ENCODE assay signal across 9 cellular contexts in the genomic region with DNA sequence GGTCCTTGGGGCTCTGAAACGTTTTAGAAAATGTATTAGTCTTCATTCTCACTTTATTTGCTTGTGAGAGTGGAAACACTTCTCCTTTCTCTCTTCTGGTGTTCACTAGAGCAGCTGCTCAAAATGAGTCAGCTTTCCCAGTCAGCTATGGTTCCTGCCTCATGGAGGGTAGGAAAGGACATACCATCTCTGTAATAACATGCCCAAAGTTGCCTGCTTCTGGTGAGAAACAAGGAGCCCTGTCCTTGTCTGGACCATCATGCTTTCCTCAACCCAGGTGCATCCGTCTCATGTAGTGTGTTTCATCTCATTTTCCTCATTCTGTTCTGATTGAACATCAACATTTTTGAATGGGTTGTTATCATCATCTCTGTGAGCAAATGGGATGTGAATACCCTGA. TPM values are rescaled to one million over a fixed set of nuclear protein-coding genes. Genes with fewer than 3 reads are reported as not detected.
DNase-seq lines count a peak whose midpoint lies in the region; ATAC-seq and TF ChIP-seq lines count a peak whose summit lies in the region.
"Had no signal": no experiment of that assay in that cellular context is flagged by ENCODE, and none has a peak within 500 bp of the region (broad histone marks: within the 10 kb centered on the region; RNA-seq: fewer than 3 reads in every experiment).

No MANE protein-coding gene starts in this region.

- H3K9me3 ChIP-seq in mesodermal cell (ENCODE audit: control insufficient read depth, low read length) = no peaks in the 10 kb centered on the region
- H3K9me3 ChIP-seq in lower lobe of right lung = no peaks in the 10 kb centered on the region

- H3K4me1 ChIP-seq in mesodermal cell (ENCODE audit: control insufficient read depth, insufficient read depth, low read length, poor library complexity, severe bottlenecking) = no peaks in the 10 kb centered on the region
- no peaks in the 10 kb centered on the region for H3K4me1 ChIP-seq in lower lobe of right lung

- H3K4me3 ChIP-seq in mesodermal cell (ENCODE audit: extremely low read depth, insufficient read depth, low read length, poor library complexity, severe bottlenecking) (no peak overlapping the region), lower lobe of right lung (no peak overlapping the region)
- H3K4me3 ChIP-seq: K562 had no signal

- H3K4me3 Mint-ChIP-seq in activated CD8-positive, alpha-beta T cell treated with anti-CD3 and anti-CD28 coated beads, Interleukin-2, amount 10 ng/mL, durations not matched to agents 7 days and 5 days = no peak overlapping the region

- TF ChIP-seq CTCF in lower lobe of right lung (IDR thresholded peaks at IDR 0.05) = no peak

- CTCF ChIA-PET in activated CD8-positive, alpha-beta T cell treated with anti-CD3 and anti-CD28 coated beads, Interleukin-2, amount 10 ng/mL, durations not matched to agents 7 days and 5 days (lab: Charles Lee) = no interaction called here

- H3K27me3 Mint-ChIP-seq in activated CD8-positive, alpha-beta T cell treated with anti-CD3 and anti-CD28 coated beads, Interleukin-2, amount 10 ng/mL, durations not matched to agents 7 days and 5 days (ENCODE audit: low read depth) = no peaks in the 10 kb centered on the region

- H3K36me3 ChIP-seq in mesodermal cell (ENCODE audit: control insufficient read depth, insufficient read depth, low read length) (no peaks in the 10 kb centered on the region), lower lobe of right lung (no peaks in the 10 kb centered on the region)

- WGBS in mesodermal cell (ENCODE audit: insufficient coverage in 2 of 2), 2 experiments = no CpG with 5 or more reads among the region's 2 CpGs

- H3K27ac Mint-ChIP-seq in activated CD8-positive, alpha-beta T cell treated with anti-CD3 and anti-CD28 coated beads, Interleukin-2, amount 10 ng/mL, durations not matched to agents 7 days and 5 days = no peak overlapping the region

- H3K27ac ChIP-seq in mesodermal cell (ENCODE audit: low read depth, low read length, severe bottlenecking) (peak overlapping the region; percentile 60), lower lobe of right lung (no peak overlapping the region)

- H3K36me3 Mint-ChIP-seq in activated CD8-positive, alpha-beta T cell treated with anti-CD3 and anti-CD28 coated beads, Interleukin-2, amount 10 ng/mL, durations not matched to agents 7 days and 5 days (ENCODE audit: low read depth) = no peaks in the 10 kb centered on the region

- POLR2A ChIA-PET in activated CD8-positive, alpha-beta T cell treated with anti-CD3 and anti-CD28 coated beads, Interleukin-2, amount 10 ng/mL, durations not matched to agents 7 days and 5 days (lab: Charles Lee) = no interaction called here

- H3K4me1 Mint-ChIP-seq in activated CD8-positive, alpha-beta T cell treated with anti-CD3 and anti-CD28 coated beads, Interleukin-2, amount 10 ng/mL, durations not matched to agents 7 days and 5 days (ENCODE audit: low read depth) = no peaks in the 10 kb centered on the region

- intact Hi-C loops in lower lobe of right lung (cut with DNase I) = no loop called here

- DNase-seq in OCI-M1 (lab: John Stamatoyannopoulos, UW) (peak; percentile 62), lower lobe of right lung (no peak), NCI-H2081 (lab: John Stamatoyannopoulos, UW) (no peak), HuH-7.5 (ENCODE audit: low spot score) (no peak)
- DNase-seq in activated CD8-positive, alpha-beta T cell treated with anti-CD3 and anti-CD28 coated beads, Interleukin-2, amount 10 ng/mL, durations not matched to agents 7 days and 5 days = no peak

- no peaks in the 10 kb centered on the region for H3K9me3 Mint-ChIP-seq in activated CD8-positive, alpha-beta T cell treated with anti-CD3 and anti-CD28 coated beads, Interleukin-2, amount 10 ng/mL, durations not matched to agents 7 days and 5 days (ENCODE audit: insufficient read depth)

- ATAC-seq in GM18909 (IDR thresholded peaks at IDR 0.05; ENCODE audit: poor library complexity, unreplicated experiment) (peak; percentile 79), HG02798 (IDR thresholded peaks at IDR 0.05; ENCODE audit: poor library complexity, unreplicated experiment) (peak; percentile 73), lower lobe of right lung (no peak)
- no peak for ATAC-seq in activated CD8-positive, alpha-beta T cell treated with anti-CD3 and anti-CD28 coated beads, Interleukin-2, amount 10 ng/mL, durations not matched to agents 7 days and 5 days
- ATAC-seq: K562 had no signal

- H3K27me3 ChIP-seq in lower lobe of right lung (ENCODE audit: low read depth) = no peaks in the 10 kb centered on the region

RNA-seq across cellular contexts. Expression of a gene that starts 17.1 kb away (rescaled TPM):
- polyA plus RNA-seq in mesodermal cell (2013, experiment 1 of 2) = not detected
- polyA plus RNA-seq in mesodermal cell (2013, experiment 2 of 2) = not detected
- not detected for total RNA-seq in lower lobe of right lung
- not detected for total RNA-seq in activated CD8-positive, alpha-beta T cell treated with anti-CD3 and anti-CD28 coated beads, Interleukin-2, amount 10 ng/mL, durations not matched to agents 7 days and 5 days
- total RNA-seq: K562 had no signal
- polyA plus RNA-seq: K562 had no signal

Comparison
In these comparisons a context has a peak if more than half of its experiments do, and no peak if none do; other contexts are left out.
1. ATAC-seq: peak in GM18909 (single experiment) and HG02798 (single experiment); none in lower lobe of right lung (0 of 2) and activated CD8-positive, alpha-beta T cell treated with anti-CD3 and anti-CD28 coated beads, Interleukin-2, amount 10 ng/mL, durations not matched to agents 7 days and 5 days (single experiment).